8 cellular contexts compared by ENCODE assay signal in the genomic region with DNA sequence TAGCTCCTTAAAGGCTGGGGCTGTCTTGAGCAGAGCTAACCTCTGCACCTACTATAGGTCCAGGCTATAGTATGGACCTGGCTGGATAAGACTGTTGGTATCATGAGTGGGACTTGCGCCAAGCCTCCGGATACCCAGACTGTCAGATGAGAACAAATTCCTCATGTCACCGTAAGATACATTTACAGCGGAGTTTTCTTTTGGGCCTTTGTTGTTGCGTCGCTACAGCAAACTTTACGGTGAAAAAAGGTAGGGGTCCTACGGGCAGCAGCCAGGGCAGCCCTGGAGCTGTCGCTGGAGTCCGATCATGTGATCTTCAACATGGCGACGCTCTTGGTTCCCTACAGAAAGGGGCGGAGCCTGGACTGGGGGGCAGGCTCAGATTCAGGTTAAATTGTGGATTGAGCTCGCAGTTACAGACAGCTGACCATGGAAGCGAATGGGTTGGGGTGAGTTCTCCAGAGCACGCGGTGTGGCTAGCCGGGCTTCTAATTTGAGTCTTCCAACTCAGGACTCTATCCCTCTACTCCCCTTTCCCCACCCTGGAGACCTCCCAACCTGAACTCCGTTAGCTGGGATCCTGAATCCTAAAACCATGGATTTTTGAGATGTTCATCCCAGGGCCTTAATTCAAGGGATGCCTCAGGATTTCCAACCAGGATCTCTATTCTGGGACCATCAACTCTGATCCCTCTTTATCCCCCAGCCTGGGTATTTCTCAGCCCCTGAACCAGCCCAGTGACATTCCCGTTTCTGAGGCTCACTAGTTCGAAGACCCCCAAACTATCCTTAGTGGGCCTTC. TPM values are rescaled to one million over a fixed set of nuclear protein-coding genes. Genes with fewer than 3 reads are reported as not detected.
DNase-seq lines count a peak whose midpoint lies in the region; ATAC-seq and TF ChIP-seq lines count a peak whose summit lies in the region.

A gene (plus strand): TSS at position 418 of the 802 bp plus-strand sequence. CDS start 12 bp downstream, at position 430.

- H3K4me3 ChIP-seq in BLaER1: peak within 1 kb of the TSS; percentile 100
- peak within 1 kb of the TSS; percentile 90 to 92 for H3K4me3 ChIP-seq in duodenal mucosa (ENCODE audit: low read depth in 1 of 2, low read length in 2 of 2)
- peak within 1 kb of the TSS; percentile 87 to 100 (median 92) for H3K4me3 ChIP-seq in right lobe of liver

- H3K36me3 ChIP-seq in BLaER1: peaks cover 46% of the 10 kb centered on the region
- peaks cover 34 to 36% of the 10 kb centered on the region in 2 donors for H3K36me3 ChIP-seq in duodenal mucosa (ENCODE audit: control insufficient read depth in 1 of 2, insufficient read depth in 2 of 2, low read length in 2 of 2)
- H3K36me3 ChIP-seq in right lobe of liver: peaks cover 0 to 41% (median 22%) of the 10 kb centered on the region in 4 donors

- TF ChIP-seq POLR2A in right lobe of liver (IDR thresholded peaks at IDR 0.05): peak; percentile 62

- H3K36me3 Mint-ChIP-seq in activated CD4-positive, alpha-beta memory T cell treated with anti-CD3 and anti-CD28 coated beads for 36 hours: peaks cover 14% of the 10 kb centered on the region

- WGBS in right lobe of liver (ENCODE audit: insufficient coverage, low coverage, low lambda C conversion rate, missing lambda C conversion rate): 3% methylated on average over 14 of the region's 21 CpGs

- CTCF ChIA-PET in activated CD4-positive, alpha-beta memory T cell treated with anti-CD3 and anti-CD28 coated beads for 36 hours (lab: Charles Lee): interaction anchor here (0.5 to 5.7 kb wide), 16 partner anchors 25 to 573 kb away, joined by 3 to 259 read pairs (median 6); a partner anchor contains a TSS

- intact Hi-C loops in activated CD4-positive, alpha-beta memory T cell treated with anti-CD3 and anti-CD28 coated beads for 36 hours (cut with micrococcal nuclease): loop anchor here (1.0 to 10.0 kb wide), 9 partner anchors 26 to 740 kb away; a partner anchor contains a TSS
- intact Hi-C loops in right lobe of liver (cut with DNase I): loop anchor here in 1 of 2 donors (10.0 kb wide), 1 partner anchor 483 kb away; a partner anchor contains a TSS

- peaks cover 39% of the 10 kb centered on the region for H3K4me1 ChIP-seq in BLaER1
- H3K4me1 ChIP-seq in duodenal mucosa (ENCODE audit: control insufficient read depth in 1 of 2, insufficient read depth in 2 of 2, low read length in 2 of 2): peaks cover 23 to 34% of the 10 kb centered on the region in 2 donors
- H3K4me1 ChIP-seq in right lobe of liver: peaks cover 0 to 29% (median 14%) of the 10 kb centered on the region in 4 donors

- H3K4me3 Mint-ChIP-seq in activated CD4-positive, alpha-beta memory T cell treated with anti-CD3 and anti-CD28 coated beads for 36 hours: peak within 1 kb of the TSS; percentile 82

- peak; percentile 99 for DNase-seq in NCI-H774 (lab: John Stamatoyannopoulos, UW)
- peak; percentile 96 for DNase-seq in activated CD4-positive, alpha-beta memory T cell treated with anti-CD3 and anti-CD28 coated beads for 36 hours
- peak; percentile 88 to 93 (median 91) for DNase-seq in right lobe of liver
- DNase-seq in stimulated activated CD4-positive, alpha-beta T cell treated with anti-CD3 and anti-CD28 coated beads, Interleukin-4, amount 100 ng/mL, for 4 hours: peak; percentile 84 to 88

- peaks cover 41% of the 10 kb centered on the region for H3K4me1 Mint-ChIP-seq in activated CD4-positive, alpha-beta memory T cell treated with anti-CD3 and anti-CD28 coated beads for 36 hours (ENCODE audit: low read depth)

- H3K27ac ChIP-seq in BLaER1 (peak within 1 kb of the TSS; percentile 53), duodenal mucosa (ENCODE audit: low read depth, low read length) (peak within 1 kb of the TSS; percentile 82), right lobe of liver (peak within 1 kb of the TSS; percentile 48 to 75 (median 72))

- H4K20me1 ChIP-seq in BLaER1: peaks cover 9% of the 10 kb centered on the region; the same call in 1 of the 2 replicates

- H3K9ac ChIP-seq in BLaER1: peak within 1 kb of the TSS; percentile 83
- H3K9ac ChIP-seq in duodenal mucosa (ENCODE audit: low read depth in 1 of 2, low read length in 2 of 2): peak within 1 kb of the TSS; percentile 80

- H3K27me3 Mint-ChIP-seq in activated CD4-positive, alpha-beta memory T cell treated with anti-CD3 and anti-CD28 coated beads for 36 hours: no peaks in the 10 kb centered on the region

- POLR2A ChIA-PET in activated CD4-positive, alpha-beta memory T cell treated with anti-CD3 and anti-CD28 coated beads for 36 hours (lab: Charles Lee): interaction anchor here (0.5 to 4.5 kb wide), 23 partner anchors 15 to 510 kb away, joined by 3 to 41 read pairs (median 7); a partner anchor contains a TSS

- H3K9me3 ChIP-seq in BLaER1 (no peaks in the 10 kb centered on the region), duodenal mucosa (ENCODE audit: control insufficient read depth in 1 of 2, low read length in 2 of 2) (no peaks in the 10 kb centered on the region), right lobe of liver (no peaks in the 10 kb centered on the region)

- H3K27me3 ChIP-seq in BLaER1: no peaks in the 10 kb centered on the region
- H3K27me3 ChIP-seq in duodenal mucosa (ENCODE audit: control insufficient read depth in 1 of 2, insufficient read depth in 2 of 2, low read length in 2 of 2): no peaks in the 10 kb centered on the region
- no peaks in the 10 kb centered on the region for H3K27me3 ChIP-seq in right lobe of liver

- no peak for TF ChIP-seq CTCF in right lobe of liver (IDR thresholded peaks at IDR 0.05)

- H3K9me3 Mint-ChIP-seq in activated CD4-positive, alpha-beta memory T cell treated with anti-CD3 and anti-CD28 coated beads for 36 hours: no peaks in the 10 kb centered on the region

- H3K27ac Mint-ChIP-seq in activated CD4-positive, alpha-beta memory T cell treated with anti-CD3 and anti-CD28 coated beads for 36 hours: peak within 1 kb of the TSS; percentile 92

- H3K4me2 ChIP-seq in BLaER1: peak within 1 kb of the TSS; percentile 100

- ATAC-seq in GM19351 (IDR thresholded peaks at IDR 0.05; ENCODE audit: unreplicated experiment): peak; percentile 60
- peak; percentile 64 for ATAC-seq in HG03565 (IDR thresholded peaks at IDR 0.05; ENCODE audit: unreplicated experiment)
- ATAC-seq in right lobe of liver: peak; percentile 82 to 87 (median 83)

RNA-seq across cellular contexts. Expression of the gene that starts here (rescaled TPM):
- total RNA-seq in activated CD4-positive, alpha-beta memory T cell treated with anti-CD3 and anti-CD28 coated beads for 36 hours: 100 to 1,000 TPM; 105 to 106 TPM
- 10 to 100 TPM; 57.8 to 92.8 (median 71.2) TPM for total RNA-seq in right lobe of liver

Comparison
In these comparisons a context has a peak if more than half of its experiments do, and no peak if none do; other contexts are left out.
1. Peak in every context shown above with its lines: DNase-seq, ATAC-seq, H3K4me3 ChIP-seq and H3K27ac ChIP-seq.